2 cellular contexts compared by ENCODE assay signal in genomic region chr19:42294471-42295137, GRCh38.
TF ChIP-seq lines count a peak whose summit lies in the region.

No MANE protein-coding gene starts in this region.

TF ChIP-seq in PFSK-1, 5 proteins besides CTCF, POLR2A, EP300 and RAD21:
- TF ChIP-seq TAF1 (IDR thresholded peaks at IDR 0.05; ENCODE audit: borderline replicate concordance, insufficient read depth, low read length) = no peak
- peak; percentile 39; the same call in 1 of the 2 replicates for TF ChIP-seq POLR2AphosphoS5 (IDR thresholded peaks at IDR 0.05; ENCODE audit: low read depth, low read length)
- TF ChIP-seq REST (IDR thresholded peaks at IDR 0.05; ENCODE audit: insufficient read depth in 1 of 2, low read depth in 2 of 2, low read length in 2 of 2) = no peak
- TF ChIP-seq SIN3A (IDR thresholded peaks at IDR 0.05; ENCODE audit: borderline replicate concordance, insufficient read depth, low read length) = no peak

TF ChIP-seq in H1, 55 proteins besides CTCF, POLR2A, EP300 and RAD21:
- TF ChIP-seq HDAC2 (IDR thresholded peaks at IDR 0.05; ENCODE audit: borderline replicate concordance in 1 of 2, low read depth in 2 of 2, low read length in 2 of 2) (no peak), SIX5 (IDR thresholded peaks at IDR 0.05; ENCODE audit: low read depth, low read length) (no peak), PHF8 (conservative IDR thresholded peaks at IDR 0.05; ENCODE audit: low read depth, low read length) (no peak), USF2 (IDR thresholded peaks at IDR 0.05; ENCODE audit: low read length) (no peak), BCL11A (IDR thresholded peaks at IDR 0.05; ENCODE audit: low read depth in 2 of 2, low read length in 2 of 2) (no peak), CEBPB (IDR thresholded peaks at IDR 0.05; ENCODE audit: low read depth, low read length) (no peak), CREB1 (IDR thresholded peaks at IDR 0.05) (no peak), FOSL1 (IDR thresholded peaks at IDR 0.05; ENCODE audit: insufficient read depth, low read depth, low read length) (no peak), MAFK (IDR thresholded peaks at IDR 0.05; ENCODE audit: low read depth, low read length) (no peak), BACH1 (IDR thresholded peaks at IDR 0.05; ENCODE audit: low read length) (no peak)
